In genomic region chr5:88882321-88883038, GRCh38 we compare ENCODE assay signal across 8 cellular contexts. TPM values are rescaled to one million over a fixed set of nuclear protein-coding genes. Genes with fewer than 3 reads are reported as not detected.
DNase-seq lines count a peak whose midpoint lies in the region; ATAC-seq and TF ChIP-seq lines count a peak whose summit lies in the region.

No MANE protein-coding gene starts in this region.

- H3K9me3 ChIP-seq in mucosa of descending colon: no peaks in the 10 kb centered on the region

- peak overlapping the region; percentile 83 to 90 for H3K27ac ChIP-seq in coronary artery

- no peaks in the 10 kb centered on the region for H3K36me3 ChIP-seq in mucosa of descending colon (ENCODE audit: low read depth)

- in situ Hi-C loops in G401 (cut with HindIII; ENCODE audit: low sequenced_read_pairs): no loop called here

- intact Hi-C loops in mucosa of descending colon (cut with DNase I, micrococcal nuclease): loop anchor here in 1 of 2 donors (10.0 kb wide), 1 partner anchor 62 kb away; no protein-coding TSS in a partner anchor

- H3K4me3 ChIP-seq in coronary artery (peak overlapping the region; percentile 82), mucosa of descending colon (peak overlapping the region; percentile 18)

- peak; percentile 2 for ATAC-seq in mucosa of descending colon
- no peak for ATAC-seq in GM21723 (IDR thresholded peaks at IDR 0.05; ENCODE audit: unreplicated experiment)

- DNase-seq in G401 (ENCODE audit: low spot score): peak; percentile 61
- peak; percentile 22 for DNase-seq in NCI-H82 (lab: John Stamatoyannopoulos, UW)
- no peak for DNase-seq in coronary artery (ENCODE audit: low spot score)
- DNase-seq in mucosa of descending colon: peak in 1 of 3 donors; percentile 13
- no peak for DNase-seq in effector CD4-positive, alpha-beta T cell
- no peak for DNase-seq in SHP77 treated with DMSO at 0.1 percent for 48 hours (lab: John Stamatoyannopoulos, UW)
- no peak for DNase-seq in KG1 (lab: John Stamatoyannopoulos, UW)

- H3K4me1 ChIP-seq in mucosa of descending colon (ENCODE audit: low read depth): peaks cover 17% of the 10 kb centered on the region

- TF ChIP-seq CTCF in coronary artery (IDR thresholded peaks at IDR 0.05): no peak
- no peak for TF ChIP-seq CTCF in mucosa of descending colon (IDR thresholded peaks at IDR 0.05)

RNA-seq across cellular contexts. Expression of gene MEF2C, which starts 0.5 kb away (rescaled TPM):
- total RNA-seq in G401 (2014; rRNA removed; shearing (Covaris generic)): 0.43 TPM in 1 of 2 replicates, not detected in the other
- 10 to 100 TPM; 19.3 to 44.0 (median 32.6) TPM for total RNA-seq in mucosa of descending colon

Comparison
In these comparisons a context has a peak if more than half of its experiments do, and no peak if none do; other contexts are left out.
1. DNase-seq: peak in G401 (single experiment) and NCI-H82 (single experiment); none in coronary artery (single experiment), effector CD4-positive, alpha-beta T cell (single experiment), SHP77 treated with DMSO at 0.1 percent for 48 hours (single experiment) and KG1 (single experiment).
2. RNA of gene MEF2C, which starts 0.5 kb away (total RNA-seq): 19.3 to 44.0 TPM in mucosa of descending colon; 0.43 TPM in G401; every median in the first group is over 10 times any median in the second.